5 cellular contexts compared by ENCODE assay signal in the genomic region with DNA sequence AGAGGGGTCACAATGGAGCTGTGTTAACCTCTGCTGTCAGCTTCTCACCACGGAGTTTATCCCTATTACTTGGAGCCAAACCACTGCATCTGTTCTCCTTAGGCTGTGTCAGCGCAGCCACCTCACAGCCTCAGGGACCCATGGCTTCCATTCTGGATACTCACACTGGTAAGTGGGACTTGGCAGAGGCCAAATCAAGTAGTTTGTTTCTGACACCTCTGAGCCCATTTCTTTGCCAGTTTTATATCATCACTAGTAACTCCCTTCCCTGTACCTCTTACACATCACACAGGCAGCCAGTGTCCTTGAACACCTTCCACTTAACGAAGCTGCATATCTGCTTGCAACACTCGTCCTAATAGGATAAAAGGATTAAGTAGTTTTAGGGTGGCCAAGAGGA. TPM values are rescaled to one million over a fixed set of nuclear protein-coding genes. Genes with fewer than 3 reads are reported as not detected.
"Had no signal": no experiment of that assay in that cellular context is flagged by ENCODE, and none has a peak within 500 bp of the region (broad histone marks: within the 10 kb centered on the region; RNA-seq: fewer than 3 reads in every experiment).

No MANE protein-coding gene starts in this region.

RNA-seq across cellular contexts. Expression of a gene that starts 58.9 kb away (rescaled TPM):
- total RNA-seq: GM23248, H9, HT-29, IMR-90, K562 had no signal
- polyA plus RNA-seq: GM23248, IMR-90, K562 had no signal
